ENCODE assay signal across 8 cellular contexts in the genomic region with DNA sequence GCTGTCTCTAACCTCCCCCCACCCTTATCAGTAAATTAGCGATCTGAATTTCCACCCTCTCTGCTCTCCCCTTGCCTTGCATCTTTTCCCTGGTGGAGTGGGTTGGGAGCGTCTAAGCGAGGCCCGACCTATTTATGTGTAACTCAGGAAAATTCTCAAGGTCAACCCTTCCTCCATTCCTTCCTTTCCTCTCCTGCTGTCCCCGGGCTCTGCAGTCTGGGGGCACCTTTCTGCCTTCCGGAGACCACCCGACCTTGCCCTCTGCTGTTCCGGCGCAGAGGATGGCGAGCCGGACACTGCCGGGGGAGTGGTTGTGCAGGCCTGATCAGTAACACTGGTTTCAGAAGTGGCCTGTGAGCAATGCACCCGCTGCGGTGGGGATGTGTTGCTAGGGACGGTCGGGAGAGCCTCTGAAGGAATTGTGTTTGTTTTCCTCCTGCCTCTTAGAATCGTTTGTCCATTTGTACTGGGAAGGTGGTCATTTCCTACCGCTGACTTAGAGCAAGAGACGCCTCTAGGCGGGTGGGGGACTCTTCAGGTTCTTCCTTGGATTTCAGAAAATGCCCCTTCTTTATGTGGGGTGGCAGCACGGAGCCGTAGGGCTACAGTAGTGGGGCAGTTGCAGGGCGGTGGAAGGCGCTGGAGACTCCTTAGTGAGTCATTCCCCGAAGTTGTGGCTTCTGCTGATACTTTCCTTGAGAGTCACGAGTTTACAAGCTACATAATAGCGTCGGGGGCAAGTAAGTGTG. TPM values are rescaled to one million over a fixed set of nuclear protein-coding genes. Genes with fewer than 3 reads are reported as not detected.
DNase-seq lines count a peak whose midpoint lies in the region; ATAC-seq and TF ChIP-seq lines count a peak whose summit lies in the region.

No MANE protein-coding gene starts in this region.

- H3K9me3 ChIP-seq in NT2/D1 (ENCODE audit: insufficient read depth, low read length) (no peaks in the 10 kb centered on the region), neural progenitor cell (ENCODE audit: low read depth) (no peaks in the 10 kb centered on the region), tibial artery (no peaks in the 10 kb centered on the region)

- H3K4me1 ChIP-seq in NT2/D1 (ENCODE audit: insufficient read depth, insufficient read length) (no peaks in the 10 kb centered on the region), neural progenitor cell (peaks cover 28% of the 10 kb centered on the region), tibial artery (peaks cover 0 to 45% (median 39%) of the 10 kb centered on the region in 4 donors)

- H3K27ac Mint-ChIP-seq in neural progenitor cell = no peak overlapping the region

- peak; percentile 18 for TF ChIP-seq CTCF in AG09309 (IDR thresholded peaks at IDR 0.05; ENCODE audit: control insufficient read depth, insufficient read depth, low read depth, low read length, missing control alignments)
- TF ChIP-seq CTCF in fibroblast of the aortic adventitia (IDR thresholded peaks at IDR 0.05; ENCODE audit: insufficient read depth, low read length) = peak; percentile 8
- TF ChIP-seq CTCF in neural progenitor cell (IDR thresholded peaks at IDR 0.05) = no peak
- no peak for TF ChIP-seq CTCF in tibial artery (IDR thresholded peaks at IDR 0.05)

- H3K9ac ChIP-seq in NT2/D1 (ENCODE audit: insufficient read length, low read depth) (peak overlapping the region; percentile 89), neural progenitor cell (no peak overlapping the region)

- H3F3A ChIP-seq in neural progenitor cell (ENCODE audit: low read depth) = peaks cover 30% of the 10 kb centered on the region

- no peak overlapping the region for H3K4me3 Mint-ChIP-seq in activated T-cell treated with anti-CD3 and anti-CD28 coated beads, Interleukin-2, amount 50 U/mL, for 4 hours
- H3K4me3 Mint-ChIP-seq in neural progenitor cell = no peak overlapping the region

- H3K4me1 Mint-ChIP-seq in activated T-cell treated with anti-CD3 and anti-CD28 coated beads, Interleukin-2, amount 50 U/mL, for 4 hours (ENCODE audit: low read depth) = peaks cover 19% of the 10 kb centered on the region
- peaks cover 33% of the 10 kb centered on the region for H3K4me1 Mint-ChIP-seq in neural progenitor cell

- no peaks in the 10 kb centered on the region for H3K27me3 ChIP-seq in NT2/D1 (ENCODE audit: insufficient read depth, insufficient read length)
- peaks cover 13% of the 10 kb centered on the region for H3K27me3 ChIP-seq in neural progenitor cell
- H3K27me3 ChIP-seq in tibial artery = no peaks in the 10 kb centered on the region

- no peaks in the 10 kb centered on the region for H3K9me3 Mint-ChIP-seq in activated T-cell treated with anti-CD3 and anti-CD28 coated beads, Interleukin-2, amount 50 U/mL, for 4 hours
- no peaks in the 10 kb centered on the region for H3K9me3 Mint-ChIP-seq in neural progenitor cell

- ATAC-seq in GM18508 (IDR thresholded peaks at IDR 0.05; ENCODE audit: insufficient read depth, unreplicated experiment) (peak; percentile 37), HG03060 (IDR thresholded peaks at IDR 0.05; ENCODE audit: low read depth, unreplicated experiment) (peak; percentile 33)
- ATAC-seq in activated T-cell treated with anti-CD3 and anti-CD28 coated beads, Interleukin-2, amount 50 U/mL, for 4 hours = peak; percentile 31 to 33

- H3K36me3 Mint-ChIP-seq in activated T-cell treated with anti-CD3 and anti-CD28 coated beads, Interleukin-2, amount 50 U/mL, for 4 hours (ENCODE audit: insufficient read depth) = peaks cover under 1% of the 10 kb centered on the region
- peaks cover under 1% of the 10 kb centered on the region for H3K36me3 Mint-ChIP-seq in neural progenitor cell

- H3K36me3 ChIP-seq in NT2/D1 (ENCODE audit: insufficient read depth, insufficient read length, low read length) = peaks cover 16% of the 10 kb centered on the region
- no peaks in the 10 kb centered on the region for H3K36me3 ChIP-seq in neural progenitor cell
- H3K36me3 ChIP-seq in tibial artery = no peaks in the 10 kb centered on the region

- H3K4me2 ChIP-seq in neural progenitor cell = peak overlapping the region; percentile 91

- H3K27me3 Mint-ChIP-seq in activated T-cell treated with anti-CD3 and anti-CD28 coated beads, Interleukin-2, amount 50 U/mL, for 4 hours (ENCODE audit: low read depth) = no peaks in the 10 kb centered on the region
- H3K27me3 Mint-ChIP-seq in neural progenitor cell (ENCODE audit: insufficient read depth, low read depth) = peaks cover 2% of the 10 kb centered on the region

- intact Hi-C loops in tibial artery (cut with DNase I; ENCODE audit: low total_unique reads) = loop anchor here (5.0 to 10.0 kb wide), 3 partner anchors 66 to 203 kb away; partner anchors contain the start of genes ALDH9A1 and TMCO1

- no peak overlapping the region for H3K27ac ChIP-seq in neural progenitor cell
- peak overlapping the region; percentile 77 to 88 for H3K27ac ChIP-seq in tibial artery

- DNase-seq in AG09309 (ENCODE audit: low read depth) = peak; percentile 78
- DNase-seq in NT2/D1 (ENCODE audit: low read depth, low spot score) = peak; percentile 33
- peak; percentile 34 for DNase-seq in activated T-cell treated with anti-CD3 and anti-CD28 coated beads, Interleukin-2, amount 50 U/mL, for 4 hours
- peak; percentile 72 for DNase-seq in fibroblast of the aortic adventitia (ENCODE audit: low read depth)
- DNase-seq in neural progenitor cell (ENCODE audit: low spot score) = peak; percentile 70
- peak; percentile 69 to 84 for DNase-seq in tibial artery

- H3K79me2 ChIP-seq in neural progenitor cell (ENCODE audit: low read depth) = peaks cover 17% of the 10 kb centered on the region

- peaks cover 8% of the 10 kb centered on the region for H4K20me1 ChIP-seq in neural progenitor cell (ENCODE audit: low read depth)

- peak overlapping the region; percentile 91 for H2AFZ ChIP-seq in neural progenitor cell (replicated peaks)

- peak overlapping the region; percentile 56 for H3K4me3 ChIP-seq in AG09309 (ENCODE audit: control insufficient read depth, low read depth, low read length)
- H3K4me3 ChIP-seq in NT2/D1 (ENCODE audit: insufficient read length, low read depth) = peak overlapping the region; percentile 96
- peak overlapping the region; percentile 97 for H3K4me3 ChIP-seq in fibroblast of the aortic adventitia (ENCODE audit: low read depth, low read length)
- peak overlapping the region; percentile 80 for H3K4me3 ChIP-seq in neural progenitor cell
- peak overlapping the region; percentile 67 to 90 for H3K4me3 ChIP-seq in tibial artery

RNA-seq across cellular contexts. Expression of gene MGST3, which starts 0.5 kb away (rescaled TPM):
- 10 to 100 TPM in 2 of 3 donors, 1 to 10 TPM in 1; 7.3 to 12.8 (median 11.5) TPM for total RNA-seq in activated T-cell treated with anti-CD3 and anti-CD28 coated beads, Interleukin-2, amount 50 U/mL, for 4 hours
- total RNA-seq in fibroblast of the aortic adventitia (ENCODE audit: low replicate concordance) (178 and 183 TPM in 2 replicates), neural progenitor cell (ENCODE audit: low replicate concordance) (69.7 and 94.7 TPM in 2 replicates)

Comparison
In these comparisons a context has a peak if more than half of its experiments do, and no peak if none do; other contexts are left out.
1. CTCF ChIP-seq: peak in AG09309 (single experiment) and fibroblast of the aortic adventitia (single experiment); none in neural progenitor cell (single experiment) and tibial artery (0 of 2).
2. Peak in every context shown above with its lines, with median percentiles within 50 percentile points of each other: DNase-seq, H3K4me3 ChIP-seq and ATAC-seq.